ENCODE assay signal across 12 cellular contexts in genomic region chr11:124791626-124792341, GRCh38.
DNase-seq lines count a peak whose midpoint lies in the region; ATAC-seq lines count a peak whose summit lies in the region.
"Had no signal": no experiment of that assay in that cellular context is flagged by ENCODE, and none has a peak within 500 bp of the region (broad histone marks: within the 10 kb centered on the region; RNA-seq: fewer than 3 reads in every experiment).

No MANE protein-coding gene starts in this region.

- ATAC-seq in GM19397 (IDR thresholded peaks at IDR 0.05; ENCODE audit: unreplicated experiment) (peak; percentile 56), HG02981 (IDR thresholded peaks at IDR 0.05; ENCODE audit: unreplicated experiment) (peak; percentile 83)

- DNase-seq in ELR (ENCODE audit: low read depth) (peak; percentile 19), NCI-H748 treated with DMSO at 0.1 percent for 48 hours (lab: John Stamatoyannopoulos, UW) (peak; percentile 5), NCI-H146 (lab: John Stamatoyannopoulos, UW) (no peak), hippocampal formation (lab: John Stamatoyannopoulos, UW) (no peak), nucleus accumbens (lab: John Stamatoyannopoulos, UW) (no peak)
- no peak for DNase-seq in activated CD4-positive, CD25-positive, alpha-beta regulatory T cell treated with anti-CD3 and anti-CD28 coated beads, Interleukin-2, amount 50 U/mL, for 72 hours
- DNase-seq: C1 segment of cervical spinal cord, foreskin melanocyte, NCI-H1694, T1000 had no signal

Comparison
In these comparisons a context has a peak if more than half of its experiments do, and no peak if none do; other contexts are left out.
1. DNase-seq: peak in ELR (single experiment) and NCI-H748 treated with DMSO at 0.1 percent for 48 hours (single experiment); none in activated CD4-positive, CD25-positive, alpha-beta regulatory T cell treated with anti-CD3 and anti-CD28 coated beads, Interleukin-2, amount 50 U/mL, for 72 hours (single experiment), NCI-H146 (single experiment), hippocampal formation (0 of 2) and nucleus accumbens (0 of 56).